8 cellular contexts compared by ENCODE assay signal in genomic region chr3:186821429-186822367, GRCh38. TPM values are rescaled to one million over a fixed set of nuclear protein-coding genes. Genes with fewer than 3 reads are reported as not detected.
DNase-seq lines count a peak whose midpoint lies in the region; ATAC-seq and TF ChIP-seq lines count a peak whose summit lies in the region.

No MANE protein-coding gene starts in this region.

- H3K4me3 ChIP-seq in breast epithelium (no peak overlapping the region), lung (no peak overlapping the region)

- no peaks in the 10 kb centered on the region for H3K9me3 ChIP-seq in breast epithelium
- H3K9me3 ChIP-seq in lung (ENCODE audit: control insufficient read depth in 2 of 2, insufficient read depth in 1 of 2, low read length in 1 of 2), result peaks cover 0 to 2% of the 10 kb centered on the region in 2 donors

- no peak for TF ChIP-seq POLR2A in breast epithelium (IDR thresholded peaks at IDR 0.05)

- peak; percentile 28 for TF ChIP-seq CTCF in GM20000 (IDR thresholded peaks at IDR 0.05; ENCODE audit: extremely low read depth, missing control alignments)
- peak; percentile 13 to 50 (median 44) for TF ChIP-seq CTCF in breast epithelium (IDR thresholded peaks at IDR 0.05)
- peak; percentile 42 for TF ChIP-seq CTCF in lung (IDR thresholded peaks at IDR 0.05; ENCODE audit: control extremely low read depth, extremely low read depth)

- H3K36me3 ChIP-seq in breast epithelium (no peaks in the 10 kb centered on the region), lung (ENCODE audit: control insufficient read depth in 2 of 2, insufficient read depth in 2 of 2, low read length in 2 of 2) (no peaks in the 10 kb centered on the region)

- H3K4me1 ChIP-seq in breast epithelium, result no peaks in the 10 kb centered on the region
- no peaks in the 10 kb centered on the region for H3K4me1 ChIP-seq in lung (ENCODE audit: control insufficient read depth in 2 of 2, insufficient read depth in 2 of 2, low read length in 2 of 2)

- WGBS in lung, 2 donors, result 46 to 54% methylated on average over 10 of the region's 10 CpGs

- no peak overlapping the region for H3K27ac ChIP-seq in breast epithelium
- H3K27ac ChIP-seq in lung (ENCODE audit: low read depth in 1 of 2, low read length in 1 of 2), result no peak overlapping the region

- DNase-seq in AML-193 (lab: John Stamatoyannopoulos, UW) (peak; percentile 62 to 72), GM20000 (ENCODE audit: low spot score) (peak; percentile 59), NCI-H460 (ENCODE audit: extremely low read depth, low read depth) (peak; percentile 36), breast epithelium (ENCODE audit: low spot score in 2 of 2) (no peak), lung (ENCODE audit: low spot score) (no peak), activated gamma-delta T cell (lab: John Stamatoyannopoulos, UW) (no peak), T1000 (lab: John Stamatoyannopoulos, UW) (no peak)

- intact Hi-C loops in breast epithelium (cut with DNase I; ENCODE audit: low total_unique reads), result no loop called here

- no peak for ATAC-seq in lung (ENCODE audit: insufficient read depth, low FRiP score)
- no peak for ATAC-seq in HG03442 (IDR thresholded peaks at IDR 0.05; ENCODE audit: unreplicated experiment)

- peaks cover 0 to 24% of the 10 kb centered on the region in 2 donors for H3K27me3 ChIP-seq in breast epithelium
- no peaks in the 10 kb centered on the region for H3K27me3 ChIP-seq in lung (ENCODE audit: control insufficient read depth, insufficient read depth)

RNA-seq across cellular contexts. Expression of gene RFC4, which starts 15.4 kb away (rescaled TPM):
- 50.3 and 65.4 TPM in 2 replicates for total RNA-seq in NCI-H460 (2014; rRNA removed; shearing (Covaris generic))
- 148 and 180 TPM in 2 replicates for polyA plus RNA-seq in NCI-H460 (2014; cell fraction: nucleus; rRNA removed)
- total RNA-seq in breast epithelium (10 to 100 TPM in 2 of 3 donors, 1 to 10 TPM in 1; 8.5 to 14.5 (median 10.8) TPM), lung (10 to 100 TPM; 12.2 to 16.9 TPM)
- polyA plus RNA-seq in lung, result 10 to 100 TPM; 12.9 to 13.7 TPM

RNA-seq across cellular contexts. Expression of gene ADIPOQ, which starts 20.8 kb away (rescaled TPM):
- not detected in 2 replicates for total RNA-seq in NCI-H460 (2014; rRNA removed; shearing (Covaris generic))
- polyA plus RNA-seq in NCI-H460 (2014; cell fraction: nucleus; rRNA removed), result not detected in 2 replicates
- 1,000 to 10,000 TPM in 1 of 3 donors, 100 to 1,000 TPM in 2; 137 to 2,151 (median 208) TPM for total RNA-seq in breast epithelium
- under 1 TPM in 1 of 2 donors, not detected in 1; 0.09 TPM for total RNA-seq in lung
- polyA plus RNA-seq in lung, result under 1 TPM in 1 of 2 donors, not detected in 1; 0.01 TPM

RNA-seq across cellular contexts. Expression of gene EIF4A2, which starts 38.3 kb away (rescaled TPM):
- 276 and 323 TPM in 2 replicates for total RNA-seq in NCI-H460 (2014; rRNA removed; shearing (Covaris generic))
- polyA plus RNA-seq in NCI-H460 (2014; cell fraction: nucleus; rRNA removed), result 783 and 1,001 TPM in 2 replicates
- 100 to 1,000 TPM; 264 to 592 (median 493) TPM for total RNA-seq in breast epithelium
- total RNA-seq in lung, result 100 to 1,000 TPM; 235 to 683 TPM
- polyA plus RNA-seq in lung, result 100 to 1,000 TPM; 252 to 372 TPM

Comparison
In these comparisons a context has a peak if more than half of its experiments do, and no peak if none do; other contexts are left out.
1. DNase-seq: peak in AML-193 (2 of 2), GM20000 (single experiment) and NCI-H460 (single experiment); none in breast epithelium (0 of 2), lung (single experiment), activated gamma-delta T cell (single experiment) and T1000 (single experiment).
2. RNA of gene ADIPOQ, which starts 20.8 kb away (total RNA-seq): 137 to 2,151 TPM in breast epithelium; 0.09 TPM in lung and not detected in NCI-H460; every median in the first group is over 100 times any median in the second.
3. Peak in every context shown above with its lines, with median percentiles within 50 percentile points of each other: CTCF ChIP-seq.